In genomic region chr1:220271706-220272046, GRCh38 we compare ENCODE assay signal across 8 cellular contexts. TPM values are rescaled to one million over a fixed set of nuclear protein-coding genes. Genes with fewer than 3 reads are reported as not detected.
DNase-seq lines count a peak whose midpoint lies in the region; ATAC-seq and TF ChIP-seq lines count a peak whose summit lies in the region.

No MANE protein-coding gene starts in this region.

- no peak for DNase-seq in activated T-cell treated with anti-CD3 and anti-CD28 coated beads, Interleukin-2, amount 50 U/mL, for 4 hours
- DNase-seq in activated T-cell treated with anti-CD3 and anti-CD28 coated beads, Interleukin-2, amount 50 U/mL, for 48 hours, result no peak
- peak; percentile 36 to 53 for DNase-seq in Kasumi-1 (lab: John Stamatoyannopoulos, UW)
- DNase-seq in cerebellum (ENCODE audit: low spot score), result peak; percentile 17
- DNase-seq in lower leg skin (ENCODE audit: low spot score in 2 of 2), result no peak
- DNase-seq in cerebellar nuclear complex (lab: John Stamatoyannopoulos, UW), result no peak
- DNase-seq in T-helper 2 cell treated with Interferon-gamma antibody and Interleukin-4, amounts not matched to agents 5 μg/mL and 100 μg/mL, for 36 hours (ENCODE audit: low spot score), result no peak

- intact Hi-C loops in lower leg skin (cut with DNase I; ENCODE audit: low total_unique reads), result no loop called here

- no peak for TF ChIP-seq CTCF in lower leg skin (IDR thresholded peaks at IDR 0.05)

- peaks cover 22% of the 10 kb centered on the region for H3K36me3 Mint-ChIP-seq in activated T-cell treated with anti-CD3 and anti-CD28 coated beads, Interleukin-2, amount 50 U/mL, for 4 hours (ENCODE audit: insufficient read depth)
- peaks cover 24% of the 10 kb centered on the region for H3K36me3 Mint-ChIP-seq in T-helper 2 cell treated with Interferon-gamma antibody and Interleukin-4, amounts not matched to agents 5 μg/mL and 100 μg/mL, for 36 hours (ENCODE audit: low read depth)

- H3K4me3 ChIP-seq in lower leg skin (ENCODE audit: low read depth, poor library complexity, severe bottlenecking), result peak overlapping the region; percentile 86

- TF ChIP-seq POLR2A in lower leg skin (IDR thresholded peaks at IDR 0.05), result no peak

- no peak overlapping the region for H3K27ac Mint-ChIP-seq in T-helper 2 cell treated with Interferon-gamma antibody and Interleukin-4, amounts not matched to agents 5 μg/mL and 100 μg/mL, for 36 hours

- no peaks in the 10 kb centered on the region for H3K9me3 Mint-ChIP-seq in activated T-cell treated with anti-CD3 and anti-CD28 coated beads, Interleukin-2, amount 50 U/mL, for 4 hours
- H3K9me3 Mint-ChIP-seq in T-helper 2 cell treated with Interferon-gamma antibody and Interleukin-4, amounts not matched to agents 5 μg/mL and 100 μg/mL, for 36 hours, result no peaks in the 10 kb centered on the region

- peaks cover 4% of the 10 kb centered on the region for H3K27me3 Mint-ChIP-seq in activated T-cell treated with anti-CD3 and anti-CD28 coated beads, Interleukin-2, amount 50 U/mL, for 4 hours (ENCODE audit: low read depth)
- peaks cover 6% of the 10 kb centered on the region for H3K27me3 Mint-ChIP-seq in T-helper 2 cell treated with Interferon-gamma antibody and Interleukin-4, amounts not matched to agents 5 μg/mL and 100 μg/mL, for 36 hours (ENCODE audit: low read depth)

- peak; percentile 7 to 9 for ATAC-seq in activated T-cell treated with anti-CD3 and anti-CD28 coated beads, Interleukin-2, amount 50 U/mL, for 4 hours
- ATAC-seq in HG02970 (IDR thresholded peaks at IDR 0.05; ENCODE audit: low FRiP score, unreplicated experiment), result no peak

- H3K4me1 Mint-ChIP-seq in activated T-cell treated with anti-CD3 and anti-CD28 coated beads, Interleukin-2, amount 50 U/mL, for 4 hours (ENCODE audit: low read depth), result peaks cover 17% of the 10 kb centered on the region
- H3K4me1 Mint-ChIP-seq in T-helper 2 cell treated with Interferon-gamma antibody and Interleukin-4, amounts not matched to agents 5 μg/mL and 100 μg/mL, for 36 hours (ENCODE audit: low read depth), result peaks cover 10% of the 10 kb centered on the region

- no peak overlapping the region for H3K4me3 Mint-ChIP-seq in activated T-cell treated with anti-CD3 and anti-CD28 coated beads, Interleukin-2, amount 50 U/mL, for 4 hours
- no peak overlapping the region for H3K4me3 Mint-ChIP-seq in T-helper 2 cell treated with Interferon-gamma antibody and Interleukin-4, amounts not matched to agents 5 μg/mL and 100 μg/mL, for 36 hours

- 0 to 1% methylated on average over 12 of the region's 12 CpGs for WGBS in lower leg skin, 2 donors

RNA-seq across cellular contexts. Expression of gene RAB3GAP2, which starts 0.6 kb away (rescaled TPM):
- total RNA-seq in activated T-cell treated with anti-CD3 and anti-CD28 coated beads, Interleukin-2, amount 50 U/mL, for 4 hours, result 10 to 100 TPM; 34.9 to 37.2 (median 36.1) TPM
- total RNA-seq in cerebellum (37.8 TPM), lower leg skin (10 to 100 TPM; 14.7 to 24.2 (median 19.9) TPM)

Comparison
In these comparisons a context has a peak if more than half of its experiments do, and no peak if none do; other contexts are left out.
1. DNase-seq: peak in Kasumi-1 (2 of 2) and cerebellum (single experiment); none in activated T-cell treated with anti-CD3 and anti-CD28 coated beads, Interleukin-2, amount 50 U/mL, for 4 hours (single experiment), activated T-cell treated with anti-CD3 and anti-CD28 coated beads, Interleukin-2, amount 50 U/mL, for 48 hours (0 of 2), lower leg skin (0 of 2), cerebellar nuclear complex (0 of 2) and T-helper 2 cell treated with Interferon-gamma antibody and Interleukin-4, amounts not matched to agents 5 μg/mL and 100 μg/mL, for 36 hours (single experiment).